Comparison of ENCODE assay signal across 3 cellular contexts in genomic region chr13:63421113-63421512, GRCh38.
TF ChIP-seq lines count a peak whose summit lies in the region.

No MANE protein-coding gene starts in this region.

TF ChIP-seq in HEK293T, 16 proteins besides CTCF, POLR2A, EP300 and RAD21:
- peak; percentile 68; the same call in 1 of the 2 replicates for TF ChIP-seq PKNOX1 (IDR thresholded peaks at IDR 0.05)
- no peak for TF ChIP-seq HDGF (IDR thresholded peaks at IDR 0.05; ENCODE audit: borderline replicate concordance)

TF ChIP-seq in IMR-90, 13 proteins besides CTCF, POLR2A, EP300 and RAD21 (continued from another document):
- TF ChIP-seq FOS (IDR thresholded peaks at IDR 0.05; ENCODE audit: low read depth, low read length), result no peak
- no peak for TF ChIP-seq USF2 (IDR thresholded peaks at IDR 0.05; ENCODE audit: low read depth, low read length)
- TF ChIP-seq CEBPB (IDR thresholded peaks at IDR 0.05; ENCODE audit: low read depth, low read length), result peak; percentile 66

TF ChIP-seq in neural cell, 6 proteins besides CTCF, POLR2A, EP300 and RAD21:
- no peak for TF ChIP-seq REST (IDR thresholded peaks at IDR 0.05; ENCODE audit: borderline replicate concordance)
- peak; percentile 34 for TF ChIP-seq POLR2AphosphoS5 (IDR thresholded peaks at IDR 0.05)
